In the genomic region with DNA sequence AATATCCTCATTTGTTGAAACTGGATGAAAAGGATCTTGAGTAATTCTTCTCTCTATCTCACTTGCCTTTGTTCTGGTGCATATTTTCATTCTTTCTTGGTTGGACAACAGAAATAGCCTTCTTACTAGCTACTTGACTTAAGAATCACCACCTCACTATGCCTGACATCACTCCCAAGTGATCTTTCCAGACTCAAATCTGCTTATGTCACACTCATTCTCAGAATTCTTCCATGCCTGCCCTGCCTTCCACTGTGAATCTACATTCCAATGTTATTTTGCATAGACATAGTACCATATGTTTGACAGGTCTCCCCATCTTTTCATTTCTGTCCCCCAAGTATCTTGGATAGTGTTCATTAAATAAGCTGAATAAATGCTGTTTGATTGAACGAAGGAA, we compare ENCODE assay signal across 20 cellular contexts.
A peak's percentile ranks its signal among the peaks of the same experiment; 100 is the strongest.
DNase-seq lines count a peak whose midpoint lies in the region; ATAC-seq and TF ChIP-seq lines count a peak whose summit lies in the region.
"Had no signal": no experiment of that assay in that cellular context is flagged by ENCODE, and none has a peak within 500 bp of the region (broad histone marks: within the 10 kb centered on the region; RNA-seq: fewer than 3 reads in every experiment).

No MANE protein-coding gene starts in this region.

- in situ Hi-C loops in mammary epithelial cell (cut with MboI; ENCODE audit: low sequenced_read_pairs in 2 of 2) = no loop called here
- in situ Hi-C loops in astrocyte of the cerebellum (cut with HindIII; ENCODE audit: low sequenced_read_pairs) = no loop called here

- H3K4me3 ChIP-seq in mammary epithelial cell (replicated peaks in 1 of 3; ENCODE audit: insufficient read depth in 1 of 3, low read depth in 2 of 3, low read length in 3 of 3) (no peak overlapping the region), breast epithelium (no peak overlapping the region), astrocyte of the cerebellum (ENCODE audit: low read depth, low read length) (no peak overlapping the region), ascending aorta (no peak overlapping the region)
- H3K4me3 ChIP-seq: body of pancreas, gastrocnemius medialis, skin epidermis had no signal

- H3K9me3 ChIP-seq in mammary epithelial cell (replicated peaks; ENCODE audit: insufficient read depth, low read length) = no peaks in the 10 kb centered on the region
- H3K9me3 ChIP-seq in breast epithelium = no peaks in the 10 kb centered on the region
- no peaks in the 10 kb centered on the region for H3K9me3 ChIP-seq in ascending aorta
- H3K9me3 ChIP-seq: body of pancreas, Caco-2, gastrocnemius medialis had no signal

- H3K27me3 ChIP-seq in mammary epithelial cell (ENCODE audit: insufficient read depth, low read length) (no peaks in the 10 kb centered on the region), breast epithelium (no peaks in the 10 kb centered on the region), ascending aorta (no peaks in the 10 kb centered on the region)
- H3K27me3 ChIP-seq: body of pancreas, gastrocnemius medialis had no signal

- dilution Hi-C loops in mammary epithelial cell (cut with HindIII; ENCODE audit: low sequenced_read_pairs) = no loop called here

- no peak overlapping the region for H3K9ac ChIP-seq in mammary epithelial cell (ENCODE audit: insufficient read depth, low read length)

- no peaks in the 10 kb centered on the region for H3K9me3 Mint-ChIP-seq in nephron progenitor cell
- no peaks in the 10 kb centered on the region for H3K9me3 Mint-ChIP-seq in activated naive CD4-positive, alpha-beta T cell treated with anti-CD3 and anti-CD28 coated beads, Interleukin-2, amount 10 ng/mL, durations not matched to agents 7 days and 5 days
- H3K9me3 Mint-ChIP-seq in activated CD8-positive, alpha-beta T cell treated with anti-CD3 and anti-CD28 coated beads for 36 hours = no peaks in the 10 kb centered on the region
- H3K9me3 Mint-ChIP-seq: activated T-helper 2 cell treated with anti-CD3 and anti-CD28 coated beads, Interferon-gamma antibody, Interleukin-2, Interleukin-4, amounts not matched to agents 10 μg/mL and 5 μg/mL and 100 μg/mL, durations not matched to agents 14 hours and 24 hours and 36 hours had no signal

- 93% methylated on average over 1 of the region's 1 CpG for WGBS in mammary epithelial cell (ENCODE audit: low coverage, missing lambda C conversion rate)

- BruUV-seq in mammary epithelial cell (replicated peaks; lab: Mats Ljungman, UMichigan) = no TSS peak

- TF ChIP-seq POLR2A in breast epithelium (IDR thresholded peaks at IDR 0.05) = no peak

- H3K36me3 Mint-ChIP-seq in nephron progenitor cell (ENCODE audit: low read depth) = no peaks in the 10 kb centered on the region
- H3K36me3 Mint-ChIP-seq in activated naive CD4-positive, alpha-beta T cell treated with anti-CD3 and anti-CD28 coated beads, Interleukin-2, amount 10 ng/mL, durations not matched to agents 7 days and 5 days = no peaks in the 10 kb centered on the region
- no peaks in the 10 kb centered on the region for H3K36me3 Mint-ChIP-seq in activated CD8-positive, alpha-beta T cell treated with anti-CD3 and anti-CD28 coated beads for 36 hours (ENCODE audit: low read depth)

- DNase-seq in mammary epithelial cell (peak; percentile 41), breast epithelium (ENCODE audit: low spot score in 2 of 2) (no peak), astrocyte of the cerebellum (ENCODE audit: low read depth) (peak; percentile 8), hepatic stellate cell (ENCODE audit: low spot score) (peak; percentile 27), nephron progenitor cell (no peak), ascending aorta (ENCODE audit: low spot score in 2 of 2) (no peak)
- DNase-seq in activated naive CD4-positive, alpha-beta T cell treated with anti-CD3 and anti-CD28 coated beads, Interleukin-2, amount 10 ng/mL, durations not matched to agents 7 days and 5 days = no peak
- no peak for DNase-seq in activated CD8-positive, alpha-beta T cell treated with anti-CD3 and anti-CD28 coated beads for 36 hours
- DNase-seq: activated CD8-positive, alpha-beta memory T cell treated with anti-CD3 and anti-CD28 coated beads for 24 hours; body of pancreas; Caco-2; gastrocnemius medialis; GF-D8; NCI-H187; NCI-H510A treated with DMSO at 0.1 percent for 48 hours; occipital lobe; stimulated activated naive CD8-positive, alpha-beta T cell treated with anti-CD3 and anti-CD28 coated beads, Interleukin-15, Interleukin-2, amounts not matched to agents 100 U/mL and 50 U/mL, for 24 hours had no signal

- H3K4me3 Mint-ChIP-seq in nephron progenitor cell = no peak overlapping the region
- H3K4me3 Mint-ChIP-seq in activated naive CD4-positive, alpha-beta T cell treated with anti-CD3 and anti-CD28 coated beads, Interleukin-2, amount 10 ng/mL, durations not matched to agents 7 days and 5 days = no peak overlapping the region
- H3K4me3 Mint-ChIP-seq in activated CD8-positive, alpha-beta T cell treated with anti-CD3 and anti-CD28 coated beads for 36 hours = no peak overlapping the region

- no peak overlapping the region for H2AFZ ChIP-seq in mammary epithelial cell (ENCODE audit: low read depth, low read length)

- H3K4me1 ChIP-seq in mammary epithelial cell (ENCODE audit: insufficient read depth, low read length) (no peaks in the 10 kb centered on the region), breast epithelium (no peaks in the 10 kb centered on the region), ascending aorta (no peaks in the 10 kb centered on the region)
- H3K4me1 ChIP-seq: body of pancreas, gastrocnemius medialis had no signal

- H3K36me3 ChIP-seq in mammary epithelial cell (ENCODE audit: insufficient read depth, low read length) (no peaks in the 10 kb centered on the region), breast epithelium (no peaks in the 10 kb centered on the region), ascending aorta (no peaks in the 10 kb centered on the region)
- H3K36me3 ChIP-seq: gastrocnemius medialis had no signal

- H3K79me2 ChIP-seq in mammary epithelial cell (ENCODE audit: insufficient read depth, low read length) = no peaks in the 10 kb centered on the region

- no peak overlapping the region for H3K27ac Mint-ChIP-seq in nephron progenitor cell
- no peak overlapping the region for H3K27ac Mint-ChIP-seq in activated naive CD4-positive, alpha-beta T cell treated with anti-CD3 and anti-CD28 coated beads, Interleukin-2, amount 10 ng/mL, durations not matched to agents 7 days and 5 days
- no peak overlapping the region for H3K27ac Mint-ChIP-seq in activated CD8-positive, alpha-beta T cell treated with anti-CD3 and anti-CD28 coated beads for 36 hours
- H3K27ac Mint-ChIP-seq: activated T-helper 2 cell treated with anti-CD3 and anti-CD28 coated beads, Interferon-gamma antibody, Interleukin-2, Interleukin-4, amounts not matched to agents 10 μg/mL and 5 μg/mL and 100 μg/mL, durations not matched to agents 14 hours and 24 hours and 36 hours had no signal

- peaks cover 5% of the 10 kb centered on the region for H3K4me1 Mint-ChIP-seq in nephron progenitor cell
- H3K4me1 Mint-ChIP-seq in activated naive CD4-positive, alpha-beta T cell treated with anti-CD3 and anti-CD28 coated beads, Interleukin-2, amount 10 ng/mL, durations not matched to agents 7 days and 5 days = no peaks in the 10 kb centered on the region
- H3K4me1 Mint-ChIP-seq in activated CD8-positive, alpha-beta T cell treated with anti-CD3 and anti-CD28 coated beads for 36 hours (ENCODE audit: low read depth) = no peaks in the 10 kb centered on the region

- CTCF ChIA-PET in mammary epithelial cell (lab: Charles Lee; ENCODE audit: low non-redundant PET) = no interaction called here
- CTCF ChIA-PET in activated naive CD4-positive, alpha-beta T cell treated with anti-CD3 and anti-CD28 coated beads, Interleukin-2, amount 10 ng/mL, durations not matched to agents 7 days and 5 days (lab: Charles Lee) = no interaction called here
- CTCF ChIA-PET in activated CD8-positive, alpha-beta T cell treated with anti-CD3 and anti-CD28 coated beads for 36 hours (lab: Charles Lee) = interaction anchor here (1.0 kb wide), 1 partner anchor 9 kb away, joined by 4 read pairs; no protein-coding TSS in a partner anchor

- intact Hi-C loops in mammary epithelial cell (cut with micrococcal nuclease) (no loop called here), breast epithelium (cut with DNase I; ENCODE audit: low total_unique reads) (no loop called here), ascending aorta (cut with DNase I) (no loop called here)
- intact Hi-C loops in activated CD8-positive, alpha-beta T cell treated with anti-CD3 and anti-CD28 coated beads for 36 hours (cut with micrococcal nuclease) = no loop called here

- ATAC-seq in activated CD8-positive, alpha-beta T cell treated with anti-CD3 and anti-CD28 coated beads for 36 hours = no peak
- ATAC-seq: body of pancreas; gastrocnemius medialis; stimulated activated naive CD8-positive, alpha-beta T cell treated with anti-CD3 and anti-CD28 coated beads, Interleukin-15, Interleukin-2, amounts not matched to agents 100 U/mL and 50 U/mL, for 24 hours had no signal

- no peak for TF ChIP-seq CTCF in mammary epithelial cell (conservative IDR thresholded peaks at IDR 0.05 in 1 of 2, IDR thresholded peaks at IDR 0.05 in 1 of 2; ENCODE audit: extremely low read depth in 1 of 2, insufficient read depth in 1 of 2, low read depth in 1 of 2, low read length in 2 of 2)
- no peak for TF ChIP-seq CTCF in breast epithelium (IDR thresholded peaks at IDR 0.05)
- no peak for TF ChIP-seq CTCF in astrocyte of the cerebellum (IDR thresholded peaks at IDR 0.05; ENCODE audit: low read depth, low read length, missing control alignments)
- TF ChIP-seq CTCF in nephron progenitor cell (IDR thresholded peaks at IDR 0.05) = no peak
- TF ChIP-seq CTCF in ascending aorta (IDR thresholded peaks at IDR 0.05) = no peak
- TF ChIP-seq CTCF in activated CD8-positive, alpha-beta T cell treated with anti-CD3 and anti-CD28 coated beads for 36 hours (IDR thresholded peaks at IDR 0.05) = no peak

- POLR2A ChIA-PET in activated CD8-positive, alpha-beta T cell treated with anti-CD3 and anti-CD28 coated beads for 36 hours (lab: Charles Lee) = no interaction called here

- H4K20me1 ChIP-seq in mammary epithelial cell (ENCODE audit: insufficient read depth, low read length) = no peaks in the 10 kb centered on the region

- no peak overlapping the region for H3K4me2 ChIP-seq in mammary epithelial cell (ENCODE audit: insufficient read depth, low read depth, low read length)

- H3K27me3 Mint-ChIP-seq in nephron progenitor cell (ENCODE audit: low read depth, poor library complexity) = peaks cover under 1% of the 10 kb centered on the region
- peaks cover 4% of the 10 kb centered on the region for H3K27me3 Mint-ChIP-seq in activated naive CD4-positive, alpha-beta T cell treated with anti-CD3 and anti-CD28 coated beads, Interleukin-2, amount 10 ng/mL, durations not matched to agents 7 days and 5 days
- no peaks in the 10 kb centered on the region for H3K27me3 Mint-ChIP-seq in activated CD8-positive, alpha-beta T cell treated with anti-CD3 and anti-CD28 coated beads for 36 hours

- no peak overlapping the region for H3K27ac ChIP-seq in mammary epithelial cell (ENCODE audit: insufficient read depth, low read depth, low read length)
- no peak overlapping the region for H3K27ac ChIP-seq in breast epithelium
- no peak overlapping the region for H3K27ac ChIP-seq in ascending aorta
- H3K27ac ChIP-seq: 22Rv1, body of pancreas, gastrocnemius medialis, skin epidermis had no signal

Comparison
In these comparisons a context has a peak if more than half of its experiments do, and no peak if none do; other contexts are left out.
1. DNase-seq: peak in mammary epithelial cell (single experiment), astrocyte of the cerebellum (single experiment) and hepatic stellate cell (single experiment); none in breast epithelium (0 of 2), nephron progenitor cell (single experiment), activated naive CD4-positive, alpha-beta T cell treated with anti-CD3 and anti-CD28 coated beads, Interleukin-2, amount 10 ng/mL, durations not matched to agents 7 days and 5 days (single experiment), ascending aorta (0 of 2) and activated CD8-positive, alpha-beta T cell treated with anti-CD3 and anti-CD28 coated beads for 36 hours (single experiment).